16 cellular contexts compared by ENCODE assay signal in genomic region chr5:5293029-5293428, GRCh38.
"Had no signal": no experiment of that assay in that cellular context is flagged by ENCODE, and none has a peak within 500 bp of the region (broad histone marks: within the 10 kb centered on the region; RNA-seq: fewer than 3 reads in every experiment).

No MANE protein-coding gene starts in this region.

- H3K4me1 Mint-ChIP-seq: activated T-helper 17 cell treated with anti-CD3 and anti-CD28 coated beads, Interleukin-2, amount 50 U/mL, for 72 hours had no signal

- ATAC-seq: activated T-helper 17 cell treated with anti-CD3 and anti-CD28 coated beads, Interleukin-2, amount 50 U/mL, for 72 hours; gastrocnemius medialis; heart right ventricle; stimulated activated effector memory CD8-positive, alpha-beta T cell treated with anti-CD3 and anti-CD28 coated beads, Interleukin-12 subunit alpha, Interleukin-12 subunit beta, amount 100 ng/mL, for 72 hours had no signal

- H3K27me3 ChIP-seq: adrenal gland, colonic mucosa, gastrocnemius medialis, heart right ventricle, thyroid gland, vagina had no signal

- H3K27ac ChIP-seq: adrenal gland, colonic mucosa, gastrocnemius medialis, heart right ventricle, skin epidermis, thyroid gland, vagina had no signal

- H3K9me3 Mint-ChIP-seq: activated T-helper 17 cell treated with anti-CD3 and anti-CD28 coated beads, Interleukin-2, amount 50 U/mL, for 72 hours had no signal

- H3K4me3 ChIP-seq: adrenal gland, colonic mucosa, gastrocnemius medialis, heart right ventricle, skin epidermis, thyroid gland, vagina had no signal

- DNase-seq: activated CD4-positive, alpha-beta T cell treated with anti-CD3 and anti-CD28 coated beads for 48 hours; activated naive CD4-positive, alpha-beta T cell treated with anti-CD3 and anti-CD28 coated beads for 36 hours; adrenal gland; caudate nucleus; colonic mucosa; effector CD4-positive, alpha-beta T cell; gastrocnemius medialis; heart right ventricle; kidney glomerular epithelial cell; retina; T1000; thyroid gland had no signal

- H3K27ac Mint-ChIP-seq: activated naive CD4-positive, alpha-beta T cell treated with anti-CD3 and anti-CD28 coated beads for 36 hours; activated T-helper 17 cell treated with anti-CD3 and anti-CD28 coated beads, Interleukin-2, amount 50 U/mL, for 72 hours; stimulated activated effector memory CD8-positive, alpha-beta T cell treated with anti-CD3 and anti-CD28 coated beads, Interleukin-12 subunit alpha, Interleukin-12 subunit beta, amount 100 ng/mL, for 72 hours had no signal

- H3K4me1 ChIP-seq: colonic mucosa, gastrocnemius medialis, heart right ventricle, thyroid gland, vagina had no signal

- H3K36me3 Mint-ChIP-seq: stimulated activated effector memory CD8-positive, alpha-beta T cell treated with anti-CD3 and anti-CD28 coated beads, Interleukin-12 subunit alpha, Interleukin-12 subunit beta, amount 100 ng/mL, for 72 hours had no signal

- H3K4me3 Mint-ChIP-seq: activated naive CD4-positive, alpha-beta T cell treated with anti-CD3 and anti-CD28 coated beads for 36 hours; activated T-helper 17 cell treated with anti-CD3 and anti-CD28 coated beads, Interleukin-2, amount 50 U/mL, for 72 hours; stimulated activated effector memory CD8-positive, alpha-beta T cell treated with anti-CD3 and anti-CD28 coated beads, Interleukin-12 subunit alpha, Interleukin-12 subunit beta, amount 100 ng/mL, for 72 hours had no signal

- H3K36me3 ChIP-seq: adrenal gland, colonic mucosa, gastrocnemius medialis, heart right ventricle, thyroid gland, vagina had no signal
